1 cellular context compared by ENCODE assay signal in the genomic region with DNA sequence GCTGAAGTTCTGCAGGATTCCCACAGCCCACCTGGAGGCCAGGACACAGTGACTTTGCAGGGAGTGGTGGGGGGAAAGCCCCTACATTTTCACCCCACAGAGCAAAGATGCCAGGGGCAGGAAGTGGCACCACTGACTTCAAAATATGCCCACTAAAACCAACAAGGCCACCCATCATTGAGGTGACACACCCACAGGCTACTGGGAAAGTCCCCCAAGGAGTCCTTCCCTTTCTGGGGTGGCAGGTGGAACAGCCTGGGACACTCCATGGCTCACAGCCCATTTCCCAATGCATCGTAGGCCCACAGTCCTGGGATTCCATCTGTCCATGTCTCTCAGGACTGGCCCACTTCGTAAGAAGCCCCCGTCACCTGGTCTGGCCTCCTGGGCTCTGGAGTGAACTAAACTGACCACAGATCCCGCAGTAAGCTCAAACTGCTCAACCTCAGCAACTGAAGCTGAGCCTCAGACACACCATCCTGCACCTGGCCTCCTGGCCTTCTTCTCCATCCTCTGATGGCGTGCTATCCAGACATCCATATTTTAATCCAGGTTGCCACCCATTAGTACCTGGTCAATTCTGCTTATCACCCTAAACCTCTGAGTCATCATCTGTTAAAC.
A peak's percentile ranks its signal among the peaks of the same experiment; 100 is the strongest.
TF ChIP-seq lines count a peak whose summit lies in the region.

No MANE protein-coding gene starts in this region.

TF ChIP-seq in A549, 52 proteins besides CTCF, POLR2A, EP300 and RAD21:
- peak; percentile 11 for TF ChIP-seq MAFK (IDR thresholded peaks at IDR 0.05; ENCODE audit: partially characterized antibody)
- TF ChIP-seq TFCP2L1 (CRISPR knock-in tag; IDR thresholded peaks at IDR 0.05) = no peak
